ENCODE assay signal across 8 cellular contexts in genomic region chr19:18152444-18152816, GRCh38. TPM values are rescaled to one million over a fixed set of nuclear protein-coding genes. Genes with fewer than 3 reads are reported as not detected.
DNase-seq lines count a peak whose midpoint lies in the region; ATAC-seq, FAIRE-seq and TF ChIP-seq lines count a peak whose summit lies in the region.

No MANE protein-coding gene starts in this region.

- no peaks in the 10 kb centered on the region for H3K27me3 ChIP-seq in cardiac muscle cell
- H3K27me3 ChIP-seq in pancreas = no peaks in the 10 kb centered on the region
- no peaks in the 10 kb centered on the region for H3K27me3 ChIP-seq in tibial nerve

- ATAC-seq in HG02642 (IDR thresholded peaks at IDR 0.05; ENCODE audit: poor library complexity, unreplicated experiment) = peak; percentile 67
- peak; percentile 64 to 82 (median 73) for ATAC-seq in pancreas

- TF ChIP-seq CTCF in GM12873 (IDR thresholded peaks at IDR 0.05; ENCODE audit: insufficient read depth, low read depth, low read length, missing control alignments) (peak; percentile 86), cardiac muscle cell (IDR thresholded peaks at IDR 0.05; ENCODE audit: low read depth, low read length) (peak; percentile 61), pancreas (IDR thresholded peaks at IDR 0.05) (peak in 3 of 4 donors; percentile 11 to 41 (median 22)), tibial nerve (IDR thresholded peaks at IDR 0.05) (peak; percentile 52 to 82 (median 69))

- no peaks in the 10 kb centered on the region for H3K36me3 ChIP-seq in cardiac muscle cell
- no peaks in the 10 kb centered on the region for H3K36me3 ChIP-seq in pancreas
- H3K36me3 ChIP-seq in tibial nerve = peaks cover 0 to 40% (median 2%) of the 10 kb centered on the region in 3 donors

- peak; percentile 68 for FAIRE-seq in pancreas (lab: Jason Lieb, UNC)

- DNase-seq in NCI-H1092 treated with DMSO at 0.1 percent for 48 hours (lab: John Stamatoyannopoulos, UW) (peak; percentile 97), SKM-1 treated with dmso at 0.1 percent for 144 hours (lab: John Stamatoyannopoulos, UW; ENCODE audit: unreplicated experiment) (peak; percentile 99), cardiac muscle cell (ENCODE audit: low read depth in 1 of 2, low spot score in 1 of 2) (peak; percentile 98), pancreas (peak; percentile 88 to 98 (median 95)), tibial nerve (ENCODE audit: low spot score in 2 of 2) (peak; percentile 98 to 100)
- DNase-seq in activated naive CD8-positive, alpha-beta T cell treated with anti-CD3 and anti-CD28 coated beads, Interleukin-2, amount 50 U/mL, for 16 hours (ENCODE audit: low read depth, low spot score) = peak; percentile 94

- no peak for TF ChIP-seq EP300 in tibial nerve (IDR thresholded peaks at IDR 0.05)

- H3K4me3 ChIP-seq in cardiac muscle cell (peak overlapping the region; percentile 33), pancreas (peak overlapping the region; percentile 6 to 86 (median 74)), tibial nerve (peak overlapping the region; percentile 55 to 81 (median 69))

- H3K27ac ChIP-seq in cardiac muscle cell (peak overlapping the region; percentile 89), pancreas (peak overlapping the region; percentile 80 to 92 (median 89)), tibial nerve (peak overlapping the region; percentile 88 to 95 (median 92))

- no peak for TF ChIP-seq POLR2A in tibial nerve (IDR thresholded peaks at IDR 0.05)

- intact Hi-C loops in pancreas (cut with DNase I) = no loop called here

- no peaks in the 10 kb centered on the region for H3K4me1 ChIP-seq in cardiac muscle cell (ENCODE audit: low read depth)
- peaks cover 13 to 23% (median 18%) of the 10 kb centered on the region in 3 donors for H3K4me1 ChIP-seq in pancreas
- peaks cover 0 to 54% (median 33%) of the 10 kb centered on the region in 4 donors for H3K4me1 ChIP-seq in tibial nerve

- H3K9me3 ChIP-seq in cardiac muscle cell (ENCODE audit: low read depth) (no peaks in the 10 kb centered on the region), pancreas (no peaks in the 10 kb centered on the region), tibial nerve (no peaks in the 10 kb centered on the region)

- WGBS in pancreas, 2 donors = 0% methylated on average over 21 of the region's 21 CpGs
- WGBS in tibial nerve, 2 donors = 0% methylated on average over 21 of the region's 21 CpGs

RNA-seq across cellular contexts. Expression of gene PIK3R2, which starts 0.5 kb away (rescaled TPM):
- total RNA-seq in cardiac muscle cell (64.7 and 72.0 TPM in 2 replicates), pancreas (10 to 100 TPM; 11.6 to 21.2 (median 12.2) TPM), tibial nerve (10 to 100 TPM; 12.2 to 38.1 (median 15.7) TPM)
- polyA plus RNA-seq in cardiac muscle cell (48.5 and 53.8 TPM in 2 replicates), pancreas (1 to 10 TPM; 4.3 to 6.5 TPM)

RNA-seq across cellular contexts. Expression of gene IFI30, which starts 21.2 kb away (rescaled TPM):
- total RNA-seq in cardiac muscle cell = 0.98 and 1.4 TPM in 2 replicates
- polyA plus RNA-seq in cardiac muscle cell = 1.0 TPM in 1 of 2 replicates, not detected in the other
- total RNA-seq in pancreas = 100 to 1,000 TPM in 1 of 6 donors, 10 to 100 TPM in 5; 12.2 to 108 (median 23.2) TPM
- polyA plus RNA-seq in pancreas = 10 to 100 TPM; 21.4 to 22.2 TPM
- total RNA-seq in tibial nerve = 100 to 1,000 TPM in 1 of 4 donors, 10 to 100 TPM in 3; 19.0 to 101 (median 29.4) TPM

RNA-seq across cellular contexts. Expression of gene MPV17L2, which starts 40.6 kb away (rescaled TPM):
- total RNA-seq in cardiac muscle cell = 38.2 and 74.5 TPM in 2 replicates
- 25.5 and 51.7 TPM in 2 replicates for polyA plus RNA-seq in cardiac muscle cell
- total RNA-seq in pancreas = 1 to 10 TPM; 2.8 to 6.2 (median 4.0) TPM
- polyA plus RNA-seq in pancreas = 10 to 100 TPM in 1 of 2 donors, 1 to 10 TPM in 1; 9.9 to 10.4 TPM
- total RNA-seq in tibial nerve = 10 to 100 TPM; 11.1 to 19.0 (median 15.5) TPM

RNA-seq across cellular contexts. Expression of gene RAB3A, which starts 51.4 kb away (rescaled TPM):
- total RNA-seq in cardiac muscle cell = 11.3 and 13.0 TPM in 2 replicates
- polyA plus RNA-seq in cardiac muscle cell = 12.5 and 15.3 TPM in 2 replicates
- 1 to 10 TPM in 5 of 6 donors, under 1 TPM in 1; 0.79 to 2.6 (median 1.6) TPM for total RNA-seq in pancreas
- 1 to 10 TPM; 2.3 to 4.4 TPM for polyA plus RNA-seq in pancreas
- 1 to 10 TPM in 3 of 4 donors, not detected in 1; 1.5 to 5.1 (median 3.9) TPM for total RNA-seq in tibial nerve

RNA-seq across cellular contexts. Expression of gene MAST3, which starts 54.9 kb away (rescaled TPM):
- total RNA-seq in cardiac muscle cell = 6.6 and 8.1 TPM in 2 replicates
- 5.5 and 8.4 TPM in 2 replicates for polyA plus RNA-seq in cardiac muscle cell
- total RNA-seq in pancreas = 10 to 100 TPM; 19.7 to 27.5 (median 24.2) TPM
- polyA plus RNA-seq in pancreas = 10 to 100 TPM; 13.7 to 24.7 TPM
- 10 to 100 TPM in 2 of 4 donors, 1 to 10 TPM in 2; 7.6 to 19.8 (median 10.0) TPM for total RNA-seq in tibial nerve

Comparison
In these comparisons a context has a peak if more than half of its experiments do, and no peak if none do; other contexts are left out.
1. Peak in every context shown above with its lines: DNase-seq, ATAC-seq, H3K4me3 ChIP-seq and H3K27ac ChIP-seq.
2. CTCF ChIP-seq: peak in every context shown above with its lines; median percentile 86 in GM12873; 69 in tibial nerve; 61 in cardiac muscle cell; 22 in pancreas.